29 cellular contexts compared by ENCODE assay signal in genomic region chr9:11144750-11145149, GRCh38.
"Had no signal": no experiment of that assay in that cellular context is flagged by ENCODE, and none has a peak within 500 bp of the region (broad histone marks: within the 10 kb centered on the region; RNA-seq: fewer than 3 reads in every experiment).

No MANE protein-coding gene starts in this region.

- H3K4me3 ChIP-seq: hepatocyte, left ventricle myocardium inferior, lung, neural progenitor cell, psoas muscle, right atrium auricular region, skin epidermis, stomach, suprapubic skin, thoracic aorta, tibial artery, upper lobe of right lung had no signal

- DNase-seq: islet precursor cell; left ventricle myocardium inferior; mesendoderm; naive B cell; natural killer cell; nephron progenitor cell; occipital lobe; psoas muscle; stimulated activated CD4-positive, alpha-beta T cell treated with anti-CD3 and anti-CD28 coated beads, Interleukin-12 subunit alpha, Interleukin-12 subunit beta, amount 100 ng/mL, for 4 hours; stimulated activated CD4-positive, alpha-beta T cell treated with anti-CD3 and anti-CD28 coated beads, Interleukin-15, amount 100 ng/mL, for 24 hours; stimulated activated CD4-positive, alpha-beta T cell treated with anti-CD3 and anti-CD28 coated beads, Interleukin-2, amount 100 ng/mL, for 24 hours; stimulated activated CD4-positive, alpha-beta T cell treated with anti-CD3 and anti-CD28 coated beads, Interleukin-4, amount 100 ng/mL, for 1 hour; stimulated activated naive B cell treated with anti-CD40 and anti-IgM and Interleukin-4, amounts not matched to agents 10 μg/mL and 1 μg/mL and 100 μg/mL, for 72 hours; stimulated activated naive CD8-positive, alpha-beta T cell treated with anti-CD3 and anti-CD28 coated beads, Interleukin-15, Interleukin-2, amounts not matched to agents 100 U/mL and 50 U/mL, for 24 hours; stomach; tibial artery; trophoblast cell; upper lobe of right lung had no signal

- H3K9ac ChIP-seq: neural progenitor cell, parathyroid adenoma had no signal

- FAIRE-seq: urothelium cell line had no signal

- H3K4me2 ChIP-seq: hepatocyte, neural progenitor cell had no signal

- H3K27ac ChIP-seq: hepatocyte, left ventricle myocardium inferior, neural progenitor cell, neutrophil, parathyroid adenoma, psoas muscle, right atrium auricular region, skin epidermis, stomach, suprapubic skin, thoracic aorta, tibial artery, upper lobe of right lung had no signal

- H3K9me3 ChIP-seq: left ventricle myocardium inferior, neutrophil, psoas muscle, right atrium auricular region, stomach, suprapubic skin, thoracic aorta, tibial artery, upper lobe of right lung had no signal

- ATAC-seq: natural killer cell; psoas muscle; sciatic nerve; stimulated activated naive B cell treated with anti-CD40 and anti-IgM and Interleukin-4, amounts not matched to agents 10 μg/mL and 1 μg/mL and 100 μg/mL, for 72 hours; stimulated activated naive CD8-positive, alpha-beta T cell treated with anti-CD3 and anti-CD28 coated beads, Interleukin-15, Interleukin-2, amounts not matched to agents 100 U/mL and 50 U/mL, for 24 hours; upper lobe of right lung had no signal

- H3K4me1 ChIP-seq: left ventricle myocardium inferior, neural progenitor cell, parathyroid adenoma, psoas muscle, right atrium auricular region, stomach, suprapubic skin, tibial artery, upper lobe of right lung had no signal

- H3K36me3 ChIP-seq: left ventricle myocardium inferior, neural progenitor cell, neutrophil, right atrium auricular region, stomach, suprapubic skin, thoracic aorta, tibial artery, upper lobe of right lung had no signal
